Comparison of ENCODE assay signal across 8 cellular contexts in the genomic region with DNA sequence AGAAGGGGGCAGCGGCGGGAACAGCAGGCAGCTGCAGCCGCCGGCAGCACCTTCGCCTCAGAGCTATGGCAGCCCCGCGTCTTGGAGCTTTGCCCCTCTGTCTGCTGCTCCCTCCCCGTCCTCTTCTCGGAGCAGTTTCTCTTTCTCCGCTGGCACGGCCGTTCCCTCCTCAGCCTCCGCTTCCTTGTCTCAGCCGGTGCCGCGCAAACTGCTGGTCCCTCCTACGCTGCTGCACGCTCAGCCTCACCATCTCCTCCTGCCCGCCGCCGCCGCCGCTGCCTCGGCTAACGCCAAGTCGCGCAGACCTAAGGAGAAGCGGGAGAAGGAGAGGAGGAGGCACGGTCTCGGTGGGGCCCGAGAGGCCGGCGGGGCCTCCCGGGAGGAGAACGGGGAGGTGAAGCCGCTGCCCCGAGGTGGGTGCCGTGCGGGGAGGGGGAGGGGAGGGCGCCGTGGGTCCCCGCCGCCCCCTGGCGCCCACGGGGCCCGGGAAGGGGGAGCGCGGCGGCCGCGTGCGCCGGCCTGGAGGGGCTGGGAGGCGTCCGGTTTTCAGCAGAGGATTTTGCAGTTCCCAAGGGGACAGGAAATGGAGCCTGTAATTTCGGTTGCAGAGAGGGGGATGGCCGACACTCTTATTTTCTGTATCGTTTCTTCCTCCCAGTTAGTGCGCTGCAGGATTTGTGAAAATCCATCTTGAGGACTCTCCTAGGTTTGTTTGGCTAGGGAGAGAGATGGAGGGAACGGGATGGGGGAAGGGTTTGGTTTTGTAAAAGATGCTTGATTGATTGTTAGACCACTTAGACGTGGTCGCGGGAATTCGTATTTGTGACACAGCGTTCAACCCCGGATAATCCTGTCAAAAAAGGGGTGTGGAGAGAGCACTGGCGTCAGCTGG. TPM values are rescaled to one million over a fixed set of nuclear protein-coding genes. Genes with fewer than 3 reads are reported as not detected.
DNase-seq lines count a peak whose midpoint lies in the region; ATAC-seq and TF ChIP-seq lines count a peak whose summit lies in the region.

No MANE protein-coding gene starts in this region.

- H3K36me3 ChIP-seq in gastroesophageal sphincter, result no peaks in the 10 kb centered on the region
- peaks cover 4% of the 10 kb centered on the region for H3K36me3 ChIP-seq in neutrophil
- H3K36me3 ChIP-seq in thoracic aorta, result no peaks in the 10 kb centered on the region

- peaks cover 0 to 75% (median 19%) of the 10 kb centered on the region in 3 donors for H3K4me1 ChIP-seq in gastroesophageal sphincter
- H3K4me1 ChIP-seq in neutrophil (ENCODE audit: control insufficient read depth in 1 of 2, insufficient read depth in 1 of 2, low read depth in 1 of 2, low read length in 1 of 2), result peaks cover 51 to 53% of the 10 kb centered on the region in 2 experiments
- H3K4me1 ChIP-seq in thoracic aorta (ENCODE audit: control insufficient read depth in 1 of 2, low read depth in 2 of 2), result peaks cover 22 to 41% of the 10 kb centered on the region in 2 donors

- ATAC-seq in GM21515 (IDR thresholded peaks at IDR 0.05; ENCODE audit: unreplicated experiment), result peak; percentile 30
- peak; percentile 43 for ATAC-seq in gastroesophageal sphincter
- ATAC-seq in thoracic aorta (ENCODE audit: insufficient number of reproducible peaks, low FRiP score, low read depth), result peak; percentile 14

- DNase-seq in Caki2 (ENCODE audit: low read depth) (peak; percentile 51), HuH-7 (ENCODE audit: low spot score) (peak; percentile 5), RPMI8226 (peak; percentile 68), activated gamma-delta T cell treated with Interleukin-2 at 50 U/mL for 16 hours (peak; percentile 47), thoracic aorta (ENCODE audit: low spot score) (no peak)

- H3K4me3 ChIP-seq in gastroesophageal sphincter, result peak overlapping the region; percentile 95 to 97
- peak overlapping the region; percentile 89 to 100 for H3K4me3 ChIP-seq in neutrophil (ENCODE audit: low read depth in 1 of 2, low read length in 1 of 2)
- peak overlapping the region; percentile 86 for H3K4me3 ChIP-seq in thoracic aorta

- no peaks in the 10 kb centered on the region for H3K27me3 ChIP-seq in gastroesophageal sphincter
- H3K27me3 ChIP-seq in neutrophil, result no peaks in the 10 kb centered on the region
- H3K27me3 ChIP-seq in thoracic aorta (replicated peaks; ENCODE audit: insufficient read depth), result no peaks in the 10 kb centered on the region

- no peak for TF ChIP-seq POLR2A in gastroesophageal sphincter (IDR thresholded peaks at IDR 0.05)

- peak in 1 of 4 experiments; percentile 19 for TF ChIP-seq CTCF in gastroesophageal sphincter (IDR thresholded peaks at IDR 0.05)
- TF ChIP-seq CTCF in neutrophil (IDR thresholded peaks at IDR 0.05), result no peak
- no peak for TF ChIP-seq CTCF in thoracic aorta (IDR thresholded peaks at IDR 0.05)

- TF ChIP-seq EP300 in gastroesophageal sphincter (IDR thresholded peaks at IDR 0.05), result no peak

- H3K9me3 ChIP-seq in gastroesophageal sphincter (no peaks in the 10 kb centered on the region), neutrophil (no peaks in the 10 kb centered on the region), thoracic aorta (no peaks in the 10 kb centered on the region)

- H3K27ac ChIP-seq in gastroesophageal sphincter (peak overlapping the region; percentile 92 to 99 (median 98)), neutrophil (peak overlapping the region; percentile 96), thoracic aorta (peak overlapping the region; percentile 95 to 96)

- 1 to 2% methylated on average over 15 to 22 of the region's 67 CpGs for WGBS in gastroesophageal sphincter (ENCODE audit: low coverage in 1 of 2), 2 donors

- in situ Hi-C loops in Caki2 (cut with HindIII; ENCODE audit: low pct_unique_long_range_greater_than_20kb, low sequenced_read_pairs), result no loop called here

RNA-seq across cellular contexts. Expression of a gene that starts 0.6 kb away (rescaled TPM):
- total RNA-seq in Caki2 (2014; rRNA removed; shearing (Covaris generic); ENCODE audit: low replicate concordance), result 8.9 and 9.2 TPM in 2 replicates
- total RNA-seq in gastroesophageal sphincter (10 to 100 TPM; 18.7 to 40.8 (median 25.9) TPM), thoracic aorta (10 to 100 TPM; 14.8 to 27.7 TPM)
